ENCODE assay signal across 9 cellular contexts in the genomic region with DNA sequence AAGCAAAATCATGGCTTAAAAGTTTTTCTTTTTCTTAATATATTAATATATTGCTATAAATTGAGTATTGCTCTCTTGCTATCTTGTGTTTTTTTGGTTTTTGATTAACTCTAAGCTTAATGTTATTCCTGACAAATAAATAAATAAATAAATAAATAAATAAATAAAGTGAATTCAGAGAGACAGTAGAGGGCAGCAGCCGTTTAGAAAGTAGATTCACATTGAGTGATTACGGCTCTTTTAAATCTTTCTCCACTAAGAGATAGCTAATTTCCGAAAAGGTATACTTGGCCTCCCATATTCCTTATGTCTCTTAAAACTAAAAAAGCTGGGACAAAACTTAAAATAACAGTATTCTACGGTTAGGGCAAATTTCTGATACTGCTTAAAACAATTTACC. TPM values are rescaled to one million over a fixed set of nuclear protein-coding genes. Genes with fewer than 3 reads are reported as not detected.
DNase-seq lines count a peak whose midpoint lies in the region; ATAC-seq and TF ChIP-seq lines count a peak whose summit lies in the region.
"Had no signal": no experiment of that assay in that cellular context is flagged by ENCODE, and none has a peak within 500 bp of the region (broad histone marks: within the 10 kb centered on the region; RNA-seq: fewer than 3 reads in every experiment).

No MANE protein-coding gene starts in this region.

- H3K27ac ChIP-seq in left lung, result no peak overlapping the region

- no peak overlapping the region for H3K27ac Mint-ChIP-seq in activated naive CD8-positive, alpha-beta T cell treated with anti-CD3 and anti-CD28 coated beads, Interleukin-2, amount 50 U/mL, for 24 hours
- H3K27ac Mint-ChIP-seq: activated naive CD4-positive, alpha-beta T cell treated with anti-CD3 and anti-CD28 coated beads, Interleukin-2, amount 50 U/mL, for 24 hours had no signal

- H3K27me3 ChIP-seq in left lung, result no peaks in the 10 kb centered on the region

- intact Hi-C loops in left lung (cut with DNase I), result loop anchor here in 1 of 2 donors (5.0 kb wide), 1 partner anchor 330 kb away; no protein-coding TSS in a partner anchor

- H3K9me3 ChIP-seq in left lung, result no peaks in the 10 kb centered on the region

- TF ChIP-seq CTCF in HFF-Myc (IDR thresholded peaks at IDR 0.05; ENCODE audit: low read depth, low read length, missing control alignments), result no peak
- peak; percentile 33 for TF ChIP-seq CTCF in astrocyte of the spinal cord (IDR thresholded peaks at IDR 0.05; ENCODE audit: low read depth, low read length)
- TF ChIP-seq CTCF in left lung (IDR thresholded peaks at IDR 0.05), result peak in 1 of 2 donors; percentile 54

- peak; percentile 59 for ATAC-seq in left lung
- ATAC-seq in HG02885 (IDR thresholded peaks at IDR 0.05; ENCODE audit: poor library complexity, unreplicated experiment), result no peak
- no peak for ATAC-seq in activated naive CD8-positive, alpha-beta T cell treated with anti-CD3 and anti-CD28 coated beads, Interleukin-2, amount 50 U/mL, for 24 hours
- no peak for ATAC-seq in HG03354 (IDR thresholded peaks at IDR 0.05; ENCODE audit: poor library complexity, severe bottlenecking, unreplicated experiment)

- no peaks in the 10 kb centered on the region for H3K36me3 ChIP-seq in left lung

- H3K9me3 Mint-ChIP-seq in activated naive CD8-positive, alpha-beta T cell treated with anti-CD3 and anti-CD28 coated beads, Interleukin-2, amount 50 U/mL, for 24 hours, result no peaks in the 10 kb centered on the region
- H3K9me3 Mint-ChIP-seq: activated naive CD4-positive, alpha-beta T cell treated with anti-CD3 and anti-CD28 coated beads, Interleukin-2, amount 50 U/mL, for 24 hours had no signal

- H3K27me3 Mint-ChIP-seq in activated naive CD8-positive, alpha-beta T cell treated with anti-CD3 and anti-CD28 coated beads, Interleukin-2, amount 50 U/mL, for 24 hours, result no peaks in the 10 kb centered on the region
- H3K27me3 Mint-ChIP-seq: activated naive CD4-positive, alpha-beta T cell treated with anti-CD3 and anti-CD28 coated beads, Interleukin-2, amount 50 U/mL, for 24 hours had no signal

- H3K36me3 Mint-ChIP-seq in activated naive CD8-positive, alpha-beta T cell treated with anti-CD3 and anti-CD28 coated beads, Interleukin-2, amount 50 U/mL, for 24 hours (ENCODE audit: low read depth), result peaks cover 19% of the 10 kb centered on the region

- in situ Hi-C loops in astrocyte of the spinal cord (cut with HindIII; ENCODE audit: low sequenced_read_pairs), result no loop called here

- no peaks in the 10 kb centered on the region for H3K4me1 ChIP-seq in left lung

- no peak overlapping the region for H3K4me3 Mint-ChIP-seq in activated naive CD8-positive, alpha-beta T cell treated with anti-CD3 and anti-CD28 coated beads, Interleukin-2, amount 50 U/mL, for 24 hours
- H3K4me3 Mint-ChIP-seq: activated naive CD4-positive, alpha-beta T cell treated with anti-CD3 and anti-CD28 coated beads, Interleukin-2, amount 50 U/mL, for 24 hours had no signal

- DNase-seq in AG20443 (ENCODE audit: low spot score), result peak; percentile 54
- DNase-seq in HFF-Myc (ENCODE audit: extremely low read depth, low read depth), result peak; percentile 14
- DNase-seq in astrocyte of the spinal cord (ENCODE audit: low read depth, low spot score), result peak; percentile 53
- DNase-seq in left lung, result no peak
- no peak for DNase-seq in OCI-M2 (lab: John Stamatoyannopoulos, UW; ENCODE audit: unreplicated experiment)
- no peak for DNase-seq in activated naive CD8-positive, alpha-beta T cell treated with anti-CD3 and anti-CD28 coated beads, Interleukin-2, amount 50 U/mL, for 24 hours

- H3K4me3 ChIP-seq in HFF-Myc (replicated peaks; ENCODE audit: low read depth, low read length) (no peak overlapping the region), astrocyte of the spinal cord (ENCODE audit: low read depth, low read length) (no peak overlapping the region), left lung (no peak overlapping the region)

- no peaks in the 10 kb centered on the region for H3K4me1 Mint-ChIP-seq in activated naive CD8-positive, alpha-beta T cell treated with anti-CD3 and anti-CD28 coated beads, Interleukin-2, amount 50 U/mL, for 24 hours
- H3K4me1 Mint-ChIP-seq: activated naive CD4-positive, alpha-beta T cell treated with anti-CD3 and anti-CD28 coated beads, Interleukin-2, amount 50 U/mL, for 24 hours had no signal

RNA-seq across cellular contexts. Expression of a gene that starts 34.3 kb away (rescaled TPM):
- 10 to 100 TPM; 16.2 to 19.5 TPM for total RNA-seq in left lung

Comparison
In these comparisons a context has a peak if more than half of its experiments do, and no peak if none do; other contexts are left out.
1. DNase-seq: peak in AG20443 (single experiment), HFF-Myc (single experiment) and astrocyte of the spinal cord (single experiment); none in left lung (0 of 2), OCI-M2 (single experiment) and activated naive CD8-positive, alpha-beta T cell treated with anti-CD3 and anti-CD28 coated beads, Interleukin-2, amount 50 U/mL, for 24 hours (single experiment).